Comparison of ENCODE assay signal across 1 cellular context in the genomic region with DNA sequence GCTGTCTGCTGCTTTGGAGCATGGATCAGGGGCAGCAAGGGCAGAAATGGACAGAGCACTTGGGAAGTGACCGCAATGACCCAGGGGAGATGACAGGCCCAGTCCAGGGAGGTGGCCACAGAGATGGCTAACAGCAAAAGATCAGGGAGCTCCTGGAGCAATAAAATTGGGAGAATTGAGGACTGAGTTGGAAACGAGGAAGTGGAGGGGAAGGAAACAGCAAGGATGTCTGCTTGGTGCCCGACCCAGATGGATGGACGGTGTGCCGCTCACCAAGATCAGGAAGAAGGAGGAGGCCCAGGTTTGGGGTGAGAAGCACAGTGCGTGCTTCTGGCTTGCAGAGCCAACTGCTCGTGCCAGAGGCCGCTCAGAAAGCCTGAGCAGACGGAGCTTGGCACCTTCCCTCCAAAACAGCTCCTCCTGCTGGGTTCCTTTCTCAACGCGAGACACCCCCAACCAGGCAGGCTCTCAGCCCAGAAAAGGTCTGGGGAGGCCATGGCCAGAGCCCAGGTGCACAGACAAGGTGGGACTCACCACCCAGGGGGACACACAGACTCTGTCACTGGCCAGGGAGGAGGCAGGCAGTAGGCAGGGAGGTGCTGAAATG.
TF ChIP-seq lines count a peak whose summit lies in the region.

No MANE protein-coding gene starts in this region.

TF ChIP-seq in K562, 482 proteins besides CTCF, POLR2A, EP300 and RAD21 (continued from another document):
- TF ChIP-seq, protein P1, sequence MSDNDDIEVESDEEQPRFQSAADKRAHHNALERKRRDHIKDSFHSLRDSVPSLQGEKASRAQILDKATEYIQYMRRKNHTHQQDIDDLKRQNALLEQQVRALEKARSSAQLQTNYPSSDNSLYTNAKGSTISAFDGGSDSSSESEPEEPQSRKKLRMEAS (CRISPR knock-in tag; IDR thresholded peaks at IDR 0.05) = peak; percentile 56; the same call in 1 of the 2 replicates
- TF ChIP-seq PTTG1 (tag; IDR thresholded peaks at IDR 0.05; ENCODE audit: low read depth) = no peak
- TF ChIP-seq, protein P2, sequence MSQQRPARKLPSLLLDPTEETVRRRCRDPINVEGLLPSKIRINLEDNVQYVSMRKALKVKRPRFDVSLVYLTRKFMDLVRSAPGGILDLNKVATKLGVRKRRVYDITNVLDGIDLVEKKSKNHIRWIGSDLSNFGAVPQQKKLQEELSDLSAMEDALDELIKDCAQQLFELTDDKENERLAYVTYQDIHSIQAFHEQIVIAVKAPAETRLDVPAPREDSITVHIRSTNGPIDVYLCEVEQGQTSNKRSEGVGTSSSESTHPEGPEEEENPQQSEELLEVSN (IDR thresholded peaks at IDR 0.05; ENCODE audit: borderline replicate concordance in 1 of 2, extremely low read depth in 1 of 2, insufficient read depth in 1 of 2, insufficient read length in 1 of 2, low read depth in 1 of 2, low read length in 1 of 2, poor library complexity in 1 of 2, severe bottlenecking in 1 of 2) = peak; percentile 19 to 85
